11 cellular contexts compared by ENCODE assay signal in genomic region chr11:2099523-2100316, GRCh38. TPM values are rescaled to one million over a fixed set of nuclear protein-coding genes. Genes with fewer than 3 reads are reported as not detected.
DNase-seq lines count a peak whose midpoint lies in the region; ATAC-seq, FAIRE-seq and TF ChIP-seq lines count a peak whose summit lies in the region.
"Had no signal": no experiment of that assay in that cellular context is flagged by ENCODE, and none has a peak within 500 bp of the region (broad histone marks: within the 10 kb centered on the region; RNA-seq: fewer than 3 reads in every experiment).

No MANE protein-coding gene starts in this region.

- WGBS in HepG2 (ENCODE audit: low lambda C conversion rate) = 87% methylated on average over 5 of the region's 20 CpGs

- H3K79me2 ChIP-seq in HepG2 (ENCODE audit: insufficient read depth, low read length) = no peaks in the 10 kb centered on the region

- intact Hi-C loops in natural killer cell (cut with micrococcal nuclease) = no loop called here
- intact Hi-C loops in activated B cell treated with CpG ODN at 0.5 μM for 24 hours (cut with micrococcal nuclease) = no loop called here
- intact Hi-C loops in HepG2 (cut with micrococcal nuclease; ENCODE audit: unreplicated experiment) = no loop called here
- intact Hi-C loops in upper lobe of right lung (cut with DNase I) = no loop called here

- H3K9me3 ChIP-seq in HepG2 (ENCODE audit: low read length) = no peaks in the 10 kb centered on the region
- no peaks in the 10 kb centered on the region for H3K9me3 ChIP-seq in upper lobe of right lung
- H3K9me3 ChIP-seq: neutrophil had no signal

- H3K4me1 ChIP-seq in HepG2 (ENCODE audit: insufficient read depth, low read length) (peaks cover 90% of the 10 kb centered on the region), upper lobe of right lung (peaks cover 29% of the 10 kb centered on the region)

- H3K27ac Mint-ChIP-seq in natural killer cell treated with Interleukin-12 subunit alpha and Interleukin-12 subunit beta and Interleukin-15 and Interleukin-18, amount 100 ng/mL, for 72 hours = no peak overlapping the region
- H3K27ac Mint-ChIP-seq in natural killer cell (no peak overlapping the region), activated B cell treated with CpG ODN at 0.5 μM for 24 hours (no peak overlapping the region)

- in situ Hi-C loops in HepG2 (cut with HindIII; ENCODE audit: extremely low pct_ligation_motif_present, low pct_unique_long_range_greater_than_20kb) = no loop called here

- FAIRE-seq in HepG2 (lab: Jason Lieb, UNC) = no peak

- no peak for TF ChIP-seq RAD21 in HepG2 (CRISPR knock-in tag; IDR thresholded peaks at IDR 0.05)

- H3K9ac ChIP-seq in HepG2 (ENCODE audit: insufficient read depth, low read depth, low read length) = no peak overlapping the region

- BruUV-seq in HepG2 (replicated peaks; lab: Mats Ljungman, UMichigan) = no TSS peak

- no peaks in the 10 kb centered on the region for H3K4me1 Mint-ChIP-seq in natural killer cell treated with Interleukin-12 subunit alpha and Interleukin-12 subunit beta and Interleukin-15 and Interleukin-18, amount 100 ng/mL, for 72 hours (ENCODE audit: low read depth in 2 of 2)
- no peaks in the 10 kb centered on the region for H3K4me1 Mint-ChIP-seq in natural killer cell
- H3K4me1 Mint-ChIP-seq in activated B cell treated with CpG ODN at 0.5 μM for 24 hours = no peaks in the 10 kb centered on the region
- H3K4me1 Mint-ChIP-seq: central memory CD8-positive, alpha-beta T cell had no signal

- H2AFZ ChIP-seq in HepG2 (ENCODE audit: low read length) = no peak overlapping the region

- H3K4me2 ChIP-seq in HepG2 (ENCODE audit: low read depth, low read length) = no peak overlapping the region; the same call in 1 of the 2 replicates

- H3K4me3 ChIP-seq in HepG2 (replicated peaks in 1 of 3; ENCODE audit: insufficient read depth in 1 of 3, low read depth in 2 of 3, low read length in 3 of 3) (no peak overlapping the region), upper lobe of right lung (no peak overlapping the region)

- POLR2A ChIA-PET in activated B cell treated with CpG ODN at 0.5 μM for 24 hours (lab: Charles Lee) (no interaction called here), HepG2 (lab: Yijun Ruan, JAX) (interaction anchor here (1.5 kb wide), 1 partner anchor 111 kb away, joined by 5 read pairs; no protein-coding TSS in a partner anchor)

- CTCF ChIA-PET in activated B cell treated with CpG ODN at 0.5 μM for 24 hours (lab: Charles Lee) = no interaction called here
- CTCF ChIA-PET in HepG2 (lab: Yijun Ruan, JAX; ENCODE audit: low intra/inter-chr PET ratio, low total read pairs) = no interaction called here

- no peak for TF ChIP-seq EP300 in HepG2 (IDR thresholded peaks at IDR 0.05; ENCODE audit: low read depth in 2 of 2, low read length in 2 of 2)
- TF ChIP-seq EP300 in HepG2 (CRISPR knock-in tag; IDR thresholded peaks at IDR 0.05; ENCODE audit: borderline replicate concordance) = no peak

- H3K27me3 Mint-ChIP-seq in natural killer cell treated with Interleukin-12 subunit alpha and Interleukin-12 subunit beta and Interleukin-15 and Interleukin-18, amount 100 ng/mL, for 72 hours = peaks cover 4 to 10% of the 10 kb centered on the region in 2 donors
- H3K27me3 Mint-ChIP-seq in natural killer cell (ENCODE audit: low read depth in 2 of 2) (peaks cover 0 to 7% of the 10 kb centered on the region in 2 donors), activated B cell treated with CpG ODN at 0.5 μM for 24 hours (peaks cover 11% of the 10 kb centered on the region)

- no peak for TF ChIP-seq POLR2A in HepG2 (IDR thresholded peaks at IDR 0.05; ENCODE audit: insufficient read depth in 1 of 2, low read depth in 2 of 2, low read length in 2 of 2)

- no peaks in the 10 kb centered on the region for H3K9me3 Mint-ChIP-seq in natural killer cell treated with Interleukin-12 subunit alpha and Interleukin-12 subunit beta and Interleukin-15 and Interleukin-18, amount 100 ng/mL, for 72 hours
- no peaks in the 10 kb centered on the region for H3K9me3 Mint-ChIP-seq in natural killer cell
- no peaks in the 10 kb centered on the region for H3K9me3 Mint-ChIP-seq in activated B cell treated with CpG ODN at 0.5 μM for 24 hours
- H3K9me3 Mint-ChIP-seq: central memory CD8-positive, alpha-beta T cell had no signal

- DNase-seq in natural killer cell treated with Interleukin-12 subunit alpha and Interleukin-12 subunit beta and Interleukin-15 and Interleukin-18, amount 100 ng/mL, for 72 hours (ENCODE audit: low spot score) = peak; percentile 44
- DNase-seq in natural killer cell = no peak
- DNase-seq in activated B cell treated with CpG ODN at 0.5 μM for 24 hours = peak; percentile 10
- DNase-seq in HepG2 (ENCODE audit: low spot score) = no peak
- DNase-seq in upper lobe of right lung = peak; percentile 82
- no peak for DNase-seq in ureter (ENCODE audit: low spot score)
- no peak for DNase-seq in NK-92 (lab: John Stamatoyannopoulos, UW; ENCODE audit: unreplicated experiment)

- H3K36me3 ChIP-seq in HepG2 (replicated peaks in 1 of 2; ENCODE audit: control insufficient read depth in 1 of 2, insufficient read depth in 2 of 2, low read length in 2 of 2) = no peaks in the 10 kb centered on the region
- no peaks in the 10 kb centered on the region for H3K36me3 ChIP-seq in upper lobe of right lung
- H3K36me3 ChIP-seq: neutrophil had no signal

- no peak for TF ChIP-seq CTCF in natural killer cell (IDR thresholded peaks at IDR 0.05)
- no peak for TF ChIP-seq CTCF in activated B cell treated with CpG ODN at 0.5 μM for 24 hours (IDR thresholded peaks at IDR 0.05)
- TF ChIP-seq CTCF in HepG2 (CRISPR knock-in tag; IDR thresholded peaks at IDR 0.05) = no peak
- TF ChIP-seq CTCF in upper lobe of right lung (IDR thresholded peaks at IDR 0.05) = no peak

- H3K27me3 ChIP-seq in HepG2 (ENCODE audit: control insufficient read depth in 1 of 2, insufficient read depth in 2 of 2, low read length in 2 of 2) (no peaks in the 10 kb centered on the region), upper lobe of right lung (no peaks in the 10 kb centered on the region)
- H3K27me3 ChIP-seq: neutrophil had no signal

- H3K4me3 Mint-ChIP-seq in natural killer cell treated with Interleukin-12 subunit alpha and Interleukin-12 subunit beta and Interleukin-15 and Interleukin-18, amount 100 ng/mL, for 72 hours = no peak overlapping the region
- H3K4me3 Mint-ChIP-seq in natural killer cell (no peak overlapping the region), activated B cell treated with CpG ODN at 0.5 μM for 24 hours (no peak overlapping the region)
- H3K4me3 Mint-ChIP-seq: central memory CD8-positive, alpha-beta T cell had no signal

- ATAC-seq in natural killer cell treated with Interleukin-12 subunit alpha and Interleukin-12 subunit beta and Interleukin-15 and Interleukin-18, amount 100 ng/mL, for 72 hours = no peak
- ATAC-seq in natural killer cell = no peak
- no peak for ATAC-seq in activated B cell treated with CpG ODN at 0.5 μM for 24 hours (ENCODE audit: low read depth)
- no peak for ATAC-seq in HepG2
- peak; percentile 60 for ATAC-seq in upper lobe of right lung
- ATAC-seq in GM21825 (IDR thresholded peaks at IDR 0.05; ENCODE audit: unreplicated experiment) = no peak

- H3K27ac ChIP-seq in HepG2 (ENCODE audit: extremely low read length, insufficient read depth, low read length) (no peak overlapping the region), upper lobe of right lung (no peak overlapping the region)
- H3K27ac ChIP-seq: C4-2B, neutrophil had no signal

- H3K36me3 Mint-ChIP-seq in natural killer cell treated with Interleukin-12 subunit alpha and Interleukin-12 subunit beta and Interleukin-15 and Interleukin-18, amount 100 ng/mL, for 72 hours = no peaks in the 10 kb centered on the region
- H3K36me3 Mint-ChIP-seq in natural killer cell (no peaks in the 10 kb centered on the region), activated B cell treated with CpG ODN at 0.5 μM for 24 hours (ENCODE audit: low read depth) (no peaks in the 10 kb centered on the region)

- H4K20me1 ChIP-seq in HepG2 (ENCODE audit: insufficient read depth, low read length) = no peaks in the 10 kb centered on the region

TF ChIP-seq in HepG2, 621 proteins besides CTCF, POLR2A, EP300 and RAD21 (continues in another document):
- TF ChIP-seq THYN1 (CRISPR knock-in tag; IDR thresholded peaks at IDR 0.05; ENCODE audit: borderline replicate concordance, low read depth) (no peak), ZNF740 (CRISPR knock-in tag; IDR thresholded peaks at IDR 0.05) (0 out of 2 replicates have a peak, but pooled peaks have one; percentile 40)

RNA-seq across cellular contexts. Expression of gene IGF2, which starts 39.5 kb away (rescaled TPM):
- under 1 TPM in 1 of 2 donors, not detected in 1; 0.17 TPM for total RNA-seq in natural killer cell treated with Interleukin-12 subunit alpha and Interleukin-12 subunit beta and Interleukin-15 and Interleukin-18, amount 100 ng/mL, for 72 hours
- total RNA-seq in natural killer cell (not detected), activated B cell treated with CpG ODN at 0.5 μM for 24 hours (not detected in 2 replicates), HepG2 (2016; rRNA removed; fragmentation: Illumina TruSeq; extraction: Trizol) (79.1 and 138 TPM in 2 replicates), upper lobe of right lung (8.8 TPM), ureter (61.1 TPM)
- 150 and 154 TPM in 2 replicates for total RNA-seq in HepG2 (2016; cell fraction: cytosol; rRNA removed; fragmentation: Illumina TruSeq; extraction: Trizol; ENCODE audit: low read depth)
- total RNA-seq in HepG2 (2016; cell fraction: insoluble cytoplasmic fraction; rRNA removed; fragmentation: Illumina TruSeq; extraction: Trizol) = 71.0 and 125 TPM in 2 replicates
- 362 and 363 TPM in 2 replicates for total RNA-seq in HepG2 (2016; cell fraction: membrane; rRNA removed; fragmentation: Illumina TruSeq; extraction: Trizol)
- 89.6 and 109 TPM in 2 replicates for total RNA-seq in HepG2 (2016; cell fraction: nucleus; rRNA removed; fragmentation: Illumina TruSeq; extraction: Trizol)
- polyA plus RNA-seq in HepG2 (2011; rRNA removed) = 254 and 379 TPM in 2 replicates
- polyA plus RNA-seq in HepG2 (2011; cell fraction: cytosol; rRNA removed) = 454 and 616 TPM in 2 replicates
- polyA plus RNA-seq in HepG2 (2011; cell fraction: nucleus; rRNA removed) = 839 and 1,149 TPM in 2 replicates
- 4,210 and 4,559 TPM in 2 replicates for polyA plus RNA-seq in HepG2 (2012)
- polyA plus RNA-seq in HepG2 (2016; cell fraction: cytosol; fragmentation: Illumina TruSeq; extraction: Trizol; ENCODE audit: low read depth) = 341 and 387 TPM in 2 replicates
- polyA plus RNA-seq in HepG2 (2016; cell fraction: insoluble cytoplasmic fraction; fragmentation: Illumina TruSeq; extraction: Trizol; ENCODE audit: low read depth) = 1,191 and 1,950 TPM in 2 replicates
- polyA plus RNA-seq in HepG2 (2016; cell fraction: membrane; fragmentation: Illumina TruSeq; extraction: Trizol; ENCODE audit: low read depth) = 1,798 and 2,413 TPM in 2 replicates
- 949 and 1,082 TPM in 2 replicates for polyA plus RNA-seq in HepG2 (2016; cell fraction: nucleus; fragmentation: Illumina TruSeq; extraction: Trizol; ENCODE audit: insufficient read depth, low read depth)
- 0.19 and 781 TPM in 2 replicates for polyA minus RNA-seq in HepG2 (2011; rRNA and poly(A)+ RNA removed; ENCODE audit: low replicate concordance)
- 811 and 1,353 TPM in 2 replicates for polyA minus RNA-seq in HepG2 (2011; cell fraction: cytosol; rRNA and poly(A)+ RNA removed)
- 170 and 248 TPM in 2 replicates for polyA minus RNA-seq in HepG2 (2011; cell fraction: nucleus; rRNA and poly(A)+ RNA removed)

Comparison
In these comparisons a context has a peak if more than half of its experiments do, and no peak if none do; other contexts are left out.
1. DNase-seq: peak in natural killer cell treated with Interleukin-12 subunit alpha and Interleukin-12 subunit beta and Interleukin-15 and Interleukin-18, amount 100 ng/mL, for 72 hours (single experiment), activated B cell treated with CpG ODN at 0.5 μM for 24 hours (single experiment) and upper lobe of right lung (single experiment); none in natural killer cell (single experiment), HepG2 (single experiment), ureter (single experiment) and NK-92 (single experiment).